8 cellular contexts compared by ENCODE assay signal in genomic region chr17:40070895-40071719, GRCh38. TPM values are rescaled to one million over a fixed set of nuclear protein-coding genes. Genes with fewer than 3 reads are reported as not detected.
DNase-seq lines count a peak whose midpoint lies in the region.

No MANE protein-coding gene starts in this region.

- H3K36me3 ChIP-seq in CD4-positive, alpha-beta memory T cell (ENCODE audit: insufficient read depth, low read length) = no peaks in the 10 kb centered on the region

- peaks cover 47 to 82% (median 66%) of the 10 kb centered on the region in 4 donors for H3K4me1 Mint-ChIP-seq in CD4-positive, alpha-beta memory T cell

- DNase-seq in CD4-positive, alpha-beta memory T cell = no peak
- DNase-seq in NCI-H69 (lab: John Stamatoyannopoulos, UW) = peak; percentile 49
- DNase-seq in globus pallidus (ENCODE audit: low spot score) = peak; percentile 82
- peak; percentile 83 for DNase-seq in posterior vena cava (ENCODE audit: low spot score)
- no peak for DNase-seq in GM19238 (ENCODE audit: insufficient read length, low spot score)
- no peak for DNase-seq in NAMALWA (ENCODE audit: low spot score)
- no peak for DNase-seq in NCI-H1930 (lab: John Stamatoyannopoulos, UW)
- DNase-seq in NCI-H146 treated with DMSO at 0.1 percent for 48 hours (lab: John Stamatoyannopoulos, UW; ENCODE audit: unreplicated experiment) = no peak

- no peaks in the 10 kb centered on the region for H3K27me3 Mint-ChIP-seq in CD4-positive, alpha-beta memory T cell

- no peaks in the 10 kb centered on the region for H3K9me3 ChIP-seq in CD4-positive, alpha-beta memory T cell (ENCODE audit: control insufficient read depth in 1 of 2, low read length in 2 of 2)

- POLR2A ChIA-PET in CD4-positive, alpha-beta memory T cell (lab: Charles Lee; ENCODE audit: partially characterized antibody) = interaction anchor here (2.3 to 15.8 kb wide), 3 partner anchors 8 to 41 kb away, joined by 9 to 304 read pairs (median 178); partner anchors contain the start of genes NR1D1 and THRA

- no peak overlapping the region for H3K4me3 ChIP-seq in CD4-positive, alpha-beta memory T cell (ENCODE audit: low read length in 2 of 2)

- CTCF ChIA-PET in CD4-positive, alpha-beta memory T cell (lab: Charles Lee; ENCODE audit: partially characterized antibody) = interaction anchor here (1.0 to 26.4 kb wide), 5 partner anchors 12 to 68 kb away, joined by 3 to 543 read pairs (median 3); partner anchors contain the start of genes CASC3 and NR1D1

- peaks cover 4 to 14% of the 10 kb centered on the region in 2 donors for H3K36me3 Mint-ChIP-seq in CD4-positive, alpha-beta memory T cell

- peaks cover 0 to 1% (median 0%) of the 10 kb centered on the region in 8 donors for H3K9me3 Mint-ChIP-seq in CD4-positive, alpha-beta memory T cell

- H3K27me3 ChIP-seq in CD4-positive, alpha-beta memory T cell (ENCODE audit: insufficient read depth, low read length) = no peaks in the 10 kb centered on the region

- peak overlapping the region; percentile 66 to 95 (median 70) for H3K27ac Mint-ChIP-seq in CD4-positive, alpha-beta memory T cell

- H3K4me3 Mint-ChIP-seq in CD4-positive, alpha-beta memory T cell = peak overlapping the region in 1 of 8 donors; percentile 41

- peaks cover 77% of the 10 kb centered on the region for H3K4me1 ChIP-seq in CD4-positive, alpha-beta memory T cell (ENCODE audit: insufficient read depth, low read length)

- intact Hi-C loops in CD4-positive, alpha-beta memory T cell (cut with micrococcal nuclease) = no loop called here
- intact Hi-C loops in posterior vena cava (cut with DNase I) = no loop called here

- peak overlapping the region; percentile 28 for H3K27ac ChIP-seq in CD4-positive, alpha-beta memory T cell (ENCODE audit: low read depth, low read length)

RNA-seq across cellular contexts. Expression of gene THRA, which starts 8.3 kb away (rescaled TPM):
- total RNA-seq in CD4-positive, alpha-beta memory T cell = 10 to 100 TPM; 35.9 to 41.3 TPM
- 10 to 100 TPM in 1 of 2 donors, 1 to 10 TPM in 1; 5.8 to 11.9 TPM for polyA plus RNA-seq in CD4-positive, alpha-beta memory T cell
- total RNA-seq in posterior vena cava = 10 to 100 TPM; 50.8 to 65.8 TPM

RNA-seq across cellular contexts. Expression of gene MED24, which starts 16.9 kb away (rescaled TPM):
- total RNA-seq in CD4-positive, alpha-beta memory T cell = 10 to 100 TPM; 81.1 to 93.0 TPM
- 10 to 100 TPM; 34.0 to 46.2 TPM for polyA plus RNA-seq in CD4-positive, alpha-beta memory T cell
- total RNA-seq in posterior vena cava = 10 to 100 TPM; 46.2 to 53.2 TPM

RNA-seq across cellular contexts. Expression of gene NR1D1, which starts 29.3 kb away (rescaled TPM):
- 10 to 100 TPM; 14.8 to 15.1 TPM for total RNA-seq in CD4-positive, alpha-beta memory T cell
- polyA plus RNA-seq in CD4-positive, alpha-beta memory T cell = 10 to 100 TPM in 1 of 2 donors, 1 to 10 TPM in 1; 5.7 to 12.3 TPM
- total RNA-seq in posterior vena cava = 10 to 100 TPM; 20.2 to 24.2 TPM

RNA-seq across cellular contexts. Expression of gene MSL1, which starts 50.7 kb away (rescaled TPM):
- total RNA-seq in CD4-positive, alpha-beta memory T cell = 100 to 1,000 TPM; 130 to 133 TPM
- polyA plus RNA-seq in CD4-positive, alpha-beta memory T cell = 1 to 10 TPM; 6.0 to 8.3 TPM
- 10 to 100 TPM; 66.7 to 68.8 TPM for total RNA-seq in posterior vena cava

RNA-seq across cellular contexts. Expression of gene CSF3, which starts 55.9 kb away (rescaled TPM):
- total RNA-seq in CD4-positive, alpha-beta memory T cell = not detected
- polyA plus RNA-seq in CD4-positive, alpha-beta memory T cell = not detected
- total RNA-seq in posterior vena cava = 10 to 100 TPM in 1 of 2 donors, under 1 TPM in 1; 0.69 to 15.3 TPM

Comparison
In these comparisons a context has a peak if more than half of its experiments do, and no peak if none do; other contexts are left out.
1. DNase-seq: peak in NCI-H69 (single experiment), globus pallidus (single experiment) and posterior vena cava (single experiment); none in CD4-positive, alpha-beta memory T cell (0 of 5), GM19238 (single experiment), NAMALWA (single experiment), NCI-H1930 (0 of 2) and NCI-H146 treated with DMSO at 0.1 percent for 48 hours (single experiment).